In the genomic region with DNA sequence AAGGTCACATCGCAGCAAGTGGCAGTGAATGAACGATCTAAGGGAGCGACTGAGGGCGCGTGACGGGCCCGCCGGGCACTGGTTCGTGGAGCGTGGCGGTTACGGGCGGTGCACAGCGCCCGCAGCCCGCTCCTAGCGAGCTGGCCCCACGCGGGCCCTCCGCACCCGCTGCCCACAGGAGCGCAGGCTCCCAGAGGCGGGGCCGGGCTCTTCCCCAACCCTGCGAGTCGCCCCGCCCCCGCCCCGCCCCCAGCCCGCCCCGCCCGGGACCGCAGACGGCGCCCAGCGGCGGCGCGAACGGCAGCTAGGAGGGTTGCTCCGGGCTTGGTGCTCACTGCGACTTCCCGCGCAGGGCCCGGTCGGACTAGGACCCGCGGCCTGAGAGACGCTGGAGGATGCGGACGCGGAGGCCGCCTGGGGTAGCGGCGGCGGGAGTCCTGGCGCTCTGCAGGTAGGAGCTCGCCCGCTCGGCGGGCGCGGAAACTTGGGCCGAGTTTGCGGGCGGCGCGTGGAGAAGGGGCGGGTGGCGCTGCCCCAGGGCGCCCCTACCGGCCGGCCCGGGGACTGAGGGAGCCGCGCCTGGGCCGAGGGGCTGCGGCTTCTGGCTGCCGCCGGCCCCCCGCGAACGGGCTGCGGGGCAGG, we compare ENCODE assay signal across 8 cellular contexts. TPM values are rescaled to one million over a fixed set of nuclear protein-coding genes. Genes with fewer than 3 reads are reported as not detected.
DNase-seq lines count a peak whose midpoint lies in the region; ATAC-seq and TF ChIP-seq lines count a peak whose summit lies in the region.

Gene C15orf39, plus strand, starts transcription at position 274 of the 642 bp plus-strand sequence. CDS start 4,167 bp downstream, outside the sequence.

- peak; percentile 60 for ATAC-seq in HG03439 (IDR thresholded peaks at IDR 0.05; ENCODE audit: unreplicated experiment)

- H3K27me3 ChIP-seq in muscle layer of colon (ENCODE audit: control insufficient read depth in 1 of 2, insufficient read depth in 2 of 2, low read length in 2 of 2), result no peaks in the 10 kb centered on the region

- TF ChIP-seq CTCF in CD14-positive monocyte (IDR thresholded peaks at IDR 0.05), result peak; percentile 99

- H3K27ac Mint-ChIP-seq in CD14-positive monocyte, result peak within 1 kb of the TSS; percentile 89 to 96 (median 93)

- no peaks in the 10 kb centered on the region for H3K9me3 Mint-ChIP-seq in CD14-positive monocyte

- intact Hi-C loops in CD14-positive monocyte (cut with micrococcal nuclease), result loop anchor here (1.0 to 5.0 kb wide), 10 partner anchors 23 to 264 kb away; partner anchors contain the start of gene COX5A (in 1 of the 2)

- H3K4me3 Mint-ChIP-seq in CD14-positive monocyte, result peak within 1 kb of the TSS; percentile 94 to 96

- H3K9ac ChIP-seq in muscle layer of colon (ENCODE audit: low read length), result peak within 1 kb of the TSS; percentile 68

- peak; percentile 95 for TF ChIP-seq POLR2A in GM19193 (IDR thresholded peaks at IDR 0.05; ENCODE audit: extremely low read depth, insufficient read depth, insufficient read length)
- TF ChIP-seq POLR2A in erythroblast (IDR thresholded peaks at IDR 0.05; ENCODE audit: low read length), result peak; percentile 80

- peak within 1 kb of the TSS; percentile 69 to 92 for H3K4me3 ChIP-seq in muscle layer of colon (ENCODE audit: low read depth in 1 of 2, low read length in 2 of 2)

- no peaks in the 10 kb centered on the region for H3K9me3 ChIP-seq in muscle layer of colon (ENCODE audit: low read length)

- peaks cover 61% of the 10 kb centered on the region for H3K4me1 Mint-ChIP-seq in CD14-positive monocyte

- peaks cover 30% of the 10 kb centered on the region for H3K4me1 ChIP-seq in muscle layer of colon (ENCODE audit: insufficient read depth, low read length)

- peak within 1 kb of the TSS; percentile 67 for H3K27ac ChIP-seq in muscle layer of colon (ENCODE audit: low read depth, low read length)

- H3K36me3 ChIP-seq in muscle layer of colon (ENCODE audit: insufficient read depth, low read length), result peaks cover 6% of the 10 kb centered on the region

- peaks cover 32 to 35% of the 10 kb centered on the region in 2 donors for H3K36me3 Mint-ChIP-seq in CD14-positive monocyte

- DNase-seq in CD14-positive monocyte (ENCODE audit: low spot score), result peak; percentile 72
- peak; percentile 88 for DNase-seq in OCI-M1 (lab: John Stamatoyannopoulos, UW)
- peak; percentile 85 for DNase-seq in activated T-cell treated with anti-CD3 and anti-CD28 coated beads, Interleukin-2, amount 50 U/mL, for 1 hour
- peak; percentile 85 to 93 for DNase-seq in erythroblast (lab: John Stamatoyannopoulos, UW)
- DNase-seq in stimulated activated CD8-positive, alpha-beta memory T cell treated with anti-CD3 and anti-CD28 coated beads, Interleukin-7, amount 100 ng/mL, for 4 hours (ENCODE audit: low read depth in 2 of 2), result peak; percentile 43 to 71

- peaks cover 3 to 7% (median 4%) of the 10 kb centered on the region in 3 donors for H3K27me3 Mint-ChIP-seq in CD14-positive monocyte (ENCODE audit: low read depth in 3 of 3)

RNA-seq across cellular contexts. Expression of gene C15orf39, which starts in this region (rescaled TPM):
- polyA plus RNA-seq in CD14-positive monocyte, result 10 to 100 TPM in 1 of 2 donors, 1 to 10 TPM in 1; 8.9 to 18.2 TPM

Comparison
In these comparisons a context has a peak if more than half of its experiments do, and no peak if none do; other contexts are left out.
1. Peak in every context shown above with its lines: DNase-seq, ATAC-seq, H3K4me3 ChIP-seq and H3K27ac ChIP-seq.